Comparison of ENCODE assay signal across 23 cellular contexts in the genomic region with DNA sequence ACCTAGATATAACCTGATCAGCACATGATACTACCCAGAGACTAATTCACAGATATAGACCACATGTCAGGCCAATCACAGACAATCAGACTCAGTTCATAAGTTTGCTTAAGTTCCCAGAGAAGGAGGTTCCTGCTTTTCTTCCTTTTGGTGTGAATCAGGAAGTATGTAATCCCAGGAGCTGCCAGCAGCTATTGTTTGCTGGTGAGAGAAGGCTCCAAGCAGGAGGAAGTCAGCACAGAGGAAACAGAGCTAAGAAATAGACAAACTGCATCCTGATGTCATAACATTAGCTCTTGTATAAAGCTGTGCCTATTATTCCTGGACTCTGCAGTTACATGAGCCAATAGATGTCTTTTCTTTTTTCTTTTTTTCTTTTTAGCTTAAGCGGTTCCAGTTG. TPM values are rescaled to one million over a fixed set of nuclear protein-coding genes. Genes with fewer than 3 reads are reported as not detected.
DNase-seq lines count a peak whose midpoint lies in the region; ATAC-seq and TF ChIP-seq lines count a peak whose summit lies in the region.
"Had no signal": no experiment of that assay in that cellular context is flagged by ENCODE, and none has a peak within 500 bp of the region (broad histone marks: within the 10 kb centered on the region; RNA-seq: fewer than 3 reads in every experiment).

No MANE protein-coding gene starts in this region.

- intact Hi-C loops in left colon (cut with DNase I, micrococcal nuclease): no loop called here

- TF ChIP-seq CTCF in C4-2B (conservative IDR thresholded peaks at IDR 0.05) (no peak), GM13977 (IDR thresholded peaks at IDR 0.05; ENCODE audit: extremely low read depth, insufficient read depth, missing control alignments) (no peak)

- ATAC-seq in left colon: peak; percentile 80
- ATAC-seq: gastroesophageal sphincter, K562 had no signal

- peak overlapping the region; percentile 70; the same call in 1 of the 2 replicates for H3K27ac ChIP-seq in C4-2B
- H3K27ac ChIP-seq: adrenal gland, BLaER1, gastroesophageal sphincter had no signal

- in situ Hi-C loops in KBM-7 (cut with MboI; ENCODE audit: low pct_unique_long_range_greater_than_20kb, low sequenced_read_pairs) (no loop called here), GM13977 (cut with MboI; ENCODE audit: low pct_unique_long_range_greater_than_20kb, low sequenced_read_pairs, unreplicated experiment) (no loop called here)

- peak; percentile 36 for DNase-seq in KBM-7
- DNase-seq in dermis blood vessel endothelial cell: peak; percentile 98
- DNase-seq in left colon: no peak
- no peak for DNase-seq in activated CD8-positive, alpha-beta memory T cell treated with anti-CD3 and anti-CD28 coated beads, Interleukin-2, amount 50 U/mL, for 4 hours
- DNase-seq in glomerular visceral epithelial cell (ENCODE audit: extremely low spot score): no peak
- DNase-seq in GM13977 (ENCODE audit: low spot score): no peak
- DNase-seq: ACHN; activated CD4-positive, alpha-beta T cell treated with anti-CD3 and anti-CD28 coated beads for 1 hour; activated naive CD4-positive, alpha-beta T cell; activated T-cell treated with anti-CD3 and anti-CD28 coated beads, Interleukin-2, amount 50 U/mL, for 1 hour; Caco-2; effector memory CD4-positive, alpha-beta T cell; H7; naive B cell; NCI-H1694; NCI-H524 treated with DMSO at 0.1 percent for 48 hours; occipital lobe; substantia nigra had no signal

RNA-seq across cellular contexts. Expression of a gene that starts 50.9 kb away (rescaled TPM):
- 235 and 251 TPM in 2 replicates for total RNA-seq in dermis blood vessel endothelial cell
- total RNA-seq in left colon: 10 to 100 TPM in 1 of 2 donors, 1 to 10 TPM in 1; 4.4 to 12.2 TPM

Comparison
In these comparisons a context has a peak if more than half of its experiments do, and no peak if none do; other contexts are left out.
1. DNase-seq: peak in KBM-7 (single experiment) and dermis blood vessel endothelial cell (single experiment); none in left colon (0 of 2), activated CD8-positive, alpha-beta memory T cell treated with anti-CD3 and anti-CD28 coated beads, Interleukin-2, amount 50 U/mL, for 4 hours (single experiment), glomerular visceral epithelial cell (single experiment) and GM13977 (single experiment).
2. RNA of a gene that starts 50.9 kb away (total RNA-seq): 235 to 251 TPM in dermis blood vessel endothelial cell; 4.4 to 12.2 TPM in left colon; every median in the first group is over 10 times any median in the second.